9 cellular contexts compared by ENCODE assay signal in the genomic region with DNA sequence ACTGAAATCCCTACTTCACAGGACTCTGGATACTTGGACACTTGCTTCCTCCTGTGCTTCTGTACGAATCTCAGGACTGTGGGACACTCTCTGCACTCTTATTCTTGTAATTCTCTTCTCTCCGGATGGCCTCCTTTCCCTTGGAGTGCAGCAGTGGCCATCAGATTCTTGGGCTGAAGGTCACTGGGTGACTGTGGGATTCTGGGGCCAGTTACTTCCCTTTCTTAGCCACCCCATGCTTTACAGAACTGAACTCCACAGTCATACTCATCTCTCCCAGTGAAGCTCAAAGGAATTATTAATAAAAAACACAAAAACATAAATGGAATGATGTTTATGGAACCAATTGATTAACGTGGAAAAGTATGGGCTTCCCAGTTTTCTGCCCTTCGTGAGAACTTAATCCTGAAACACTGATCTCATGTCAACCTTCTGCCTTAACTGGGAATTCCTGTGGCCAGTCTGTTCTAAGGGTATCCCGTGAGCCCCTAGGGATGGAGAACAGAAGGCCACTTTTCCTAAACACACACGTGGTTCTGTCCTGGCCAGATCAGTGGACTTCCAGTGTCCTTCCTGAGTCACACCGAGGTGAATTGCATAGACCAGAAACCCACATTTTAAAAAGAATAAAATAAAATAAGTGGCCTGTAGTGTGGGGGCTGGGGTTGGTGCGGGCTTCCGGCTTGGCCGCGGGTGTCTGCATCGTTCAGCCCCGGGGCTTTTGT. TPM values are rescaled to one million over a fixed set of nuclear protein-coding genes. Genes with fewer than 3 reads are reported as not detected.
DNase-seq lines count a peak whose midpoint lies in the region; ATAC-seq and TF ChIP-seq lines count a peak whose summit lies in the region.
"Had no signal": no experiment of that assay in that cellular context is flagged by ENCODE, and none has a peak within 500 bp of the region (broad histone marks: within the 10 kb centered on the region; RNA-seq: fewer than 3 reads in every experiment).

No MANE protein-coding gene starts in this region.

- TF ChIP-seq POLR2A in vagina (IDR thresholded peaks at IDR 0.05): no peak

- H3K27ac ChIP-seq in cardiac muscle cell: no peak overlapping the region
- H3K27ac ChIP-seq in dorsolateral prefrontal cortex: no peak overlapping the region
- H3K27ac ChIP-seq in vagina: no peak overlapping the region
- no peak overlapping the region for H3K27ac ChIP-seq in substantia nigra (ENCODE audit: low read depth, low read length, poor library complexity, severe bottlenecking)

- peak overlapping the region in 2 of 10 donors; percentile 20 to 46 for H3K27ac Mint-ChIP-seq in naive thymus-derived CD8-positive, alpha-beta T cell

- H3K4me3 Mint-ChIP-seq in naive thymus-derived CD8-positive, alpha-beta T cell: peak overlapping the region in 9 of 10 donors; percentile 11 to 92 (median 89)

- peaks cover 0 to 2% (median 0%) of the 10 kb centered on the region in 3 donors for H3K36me3 Mint-ChIP-seq in naive thymus-derived CD8-positive, alpha-beta T cell

- in situ Hi-C loops in GM13977 (cut with MboI; ENCODE audit: low pct_unique_long_range_greater_than_20kb, low sequenced_read_pairs, unreplicated experiment): no loop called here

- intact Hi-C loops in cardiac septum (cut with DNase I): no loop called here
- intact Hi-C loops in dorsolateral prefrontal cortex (cut with DNase I): no loop called here
- intact Hi-C loops in vagina (cut with DNase I): no loop called here

- no peak for TF ChIP-seq CTCF in cardiac muscle cell (IDR thresholded peaks at IDR 0.05; ENCODE audit: low read depth, low read length)
- TF ChIP-seq CTCF in dorsolateral prefrontal cortex (IDR thresholded peaks at IDR 0.05 in 54 of 56, conservative IDR thresholded peaks at IDR 0.05 in 2 of 56; ENCODE audit: low read depth in 1 of 56, partially characterized antibody in 56 of 56): no peak
- TF ChIP-seq CTCF in vagina (IDR thresholded peaks at IDR 0.05): no peak
- TF ChIP-seq CTCF in GM13977 (IDR thresholded peaks at IDR 0.05; ENCODE audit: extremely low read depth, insufficient read depth, missing control alignments): no peak

- H3K4me1 ChIP-seq in cardiac muscle cell (ENCODE audit: low read depth) (no peaks in the 10 kb centered on the region), vagina (peaks cover 21% of the 10 kb centered on the region)

- H3K36me3 ChIP-seq in cardiac muscle cell: no peaks in the 10 kb centered on the region
- no peaks in the 10 kb centered on the region for H3K36me3 ChIP-seq in vagina

- peaks cover 0 to under 1% (median 0%) of the 10 kb centered on the region in 9 donors for H3K9me3 Mint-ChIP-seq in naive thymus-derived CD8-positive, alpha-beta T cell

- peaks cover 16 to 54% (median 44%) of the 10 kb centered on the region in 4 donors for H3K4me1 Mint-ChIP-seq in naive thymus-derived CD8-positive, alpha-beta T cell

- no peak for ATAC-seq in naive thymus-derived CD8-positive, alpha-beta T cell

- H3K9me3 ChIP-seq in cardiac muscle cell (ENCODE audit: low read depth) (no peaks in the 10 kb centered on the region), vagina (no peaks in the 10 kb centered on the region)

- H3K4me3 ChIP-seq in cardiac muscle cell (peak overlapping the region; percentile 32), dorsolateral prefrontal cortex (peak overlapping the region in 58 of 59 donors; percentile 32 to 75 (median 54)), vagina (peak overlapping the region; percentile 45 to 46)

- H3K27me3 ChIP-seq in cardiac muscle cell (peaks cover 98% of the 10 kb centered on the region), dorsolateral prefrontal cortex (peaks cover 10 to 100% (median 87%) of the 10 kb centered on the region in 45 donors), vagina (peaks cover 8% of the 10 kb centered on the region)

- DNase-seq in cardiac muscle cell (ENCODE audit: low read depth in 1 of 2, low spot score in 1 of 2) (no peak), cardiac septum (ENCODE audit: low spot score) (no peak), dorsolateral prefrontal cortex (no peak), vagina (ENCODE audit: extremely low spot score in 2 of 2) (no peak), dedifferentiated amniotic fluid mesenchymal stem cell (ENCODE audit: extremely low spot score) (no peak), substantia nigra (lab: John Stamatoyannopoulos, UW) (no peak), GM13977 (ENCODE audit: low spot score) (no peak)
- DNase-seq in naive thymus-derived CD8-positive, alpha-beta T cell: no peak
- DNase-seq: SHP77 had no signal

- peaks cover 58 to 91% (median 70%) of the 10 kb centered on the region in 5 donors for H3K27me3 Mint-ChIP-seq in naive thymus-derived CD8-positive, alpha-beta T cell

- POLR2A ChIA-PET in naive thymus-derived CD8-positive, alpha-beta T cell (lab: Charles Lee): interaction anchor here (0.5 to 3.6 kb wide), 8 partner anchors 10 to 744 kb away, joined by 3 to 16 read pairs (median 4); no protein-coding TSS in a partner anchor

RNA-seq across cellular contexts. Expression of gene HLA-E, which starts 23.6 kb away (rescaled TPM):
- total RNA-seq in cardiac muscle cell (30.0 and 39.2 TPM in 2 replicates), cardiac septum (126 TPM), dorsolateral prefrontal cortex (100 to 1,000 TPM in 88 of 120 experiments, 10 to 100 TPM in 32; 69.4 to 274 (median 123) TPM), vagina (618 TPM)
- 17.0 and 26.1 TPM in 2 replicates for polyA plus RNA-seq in cardiac muscle cell
- total RNA-seq in naive thymus-derived CD8-positive, alpha-beta T cell: 1,000 to 10,000 TPM; 1,291 to 1,305 TPM
- 1,000 to 10,000 TPM; 2,699 to 2,977 (median 2,826) TPM for polyA plus RNA-seq in naive thymus-derived CD8-positive, alpha-beta T cell
